ENCODE assay signal across 13 cellular contexts in genomic region chr12:50660425-50660822, GRCh38.
DNase-seq lines count a peak whose midpoint lies in the region; ATAC-seq and TF ChIP-seq lines count a peak whose summit lies in the region.
"Had no signal": no experiment of that assay in that cellular context is flagged by ENCODE, and none has a peak within 500 bp of the region (broad histone marks: within the 10 kb centered on the region; RNA-seq: fewer than 3 reads in every experiment).

No MANE protein-coding gene starts in this region.

- no peaks in the 10 kb centered on the region for H3K27me3 ChIP-seq in GM23338 (ENCODE audit: insufficient read depth)
- H3K27me3 ChIP-seq in breast epithelium = no peaks in the 10 kb centered on the region
- H3K27me3 ChIP-seq in neutrophil = no peaks in the 10 kb centered on the region
- H3K27me3 ChIP-seq in WERI-Rb-1 (ENCODE audit: insufficient read depth, low read depth, severe bottlenecking) = no peaks in the 10 kb centered on the region
- H3K27me3 ChIP-seq in upper lobe of right lung = no peaks in the 10 kb centered on the region

- peaks cover 2% of the 10 kb centered on the region for H3K27me3 Mint-ChIP-seq in GM23338 (ENCODE audit: insufficient read depth, low read depth, poor library complexity)

- TF ChIP-seq CTCF in C4-2B (conservative IDR thresholded peaks at IDR 0.05) (no peak), GM23338 (conservative IDR thresholded peaks at IDR 0.05; ENCODE audit: low read depth in 2 of 2) (no peak), breast epithelium (IDR thresholded peaks at IDR 0.05) (no peak), neutrophil (IDR thresholded peaks at IDR 0.05) (no peak), WERI-Rb-1 (IDR thresholded peaks at IDR 0.05; ENCODE audit: low read depth, low read length) (no peak), upper lobe of right lung (IDR thresholded peaks at IDR 0.05) (no peak)

- TF ChIP-seq POLR2A in breast epithelium (IDR thresholded peaks at IDR 0.05) = no peak

- no peaks in the 10 kb centered on the region for H3F3A ChIP-seq in GM23338 (replicated peaks; ENCODE audit: low read depth)

- H2AFZ ChIP-seq in GM23338 = no peak overlapping the region

- H3K36me3 Mint-ChIP-seq in GM23338 (ENCODE audit: low read depth) = no peaks in the 10 kb centered on the region

- H3K27ac ChIP-seq in C4-2B = peak overlapping the region; percentile 25; the same call in 1 of the 2 replicates
- no peak overlapping the region for H3K27ac ChIP-seq in GM23338 (ENCODE audit: low read depth)
- H3K27ac ChIP-seq in breast epithelium = peak overlapping the region; percentile 30 to 44
- H3K27ac ChIP-seq in neutrophil = peak overlapping the region; percentile 7
- H3K27ac ChIP-seq in WERI-Rb-1 = no peak overlapping the region
- H3K27ac ChIP-seq in upper lobe of right lung = no peak overlapping the region

- H3K9me2 ChIP-seq in GM23338 (ENCODE audit: insufficient read depth) = no peaks in the 10 kb centered on the region

- no peaks in the 10 kb centered on the region for H3K36me3 ChIP-seq in GM23338 (ENCODE audit: insufficient read depth)
- H3K36me3 ChIP-seq in breast epithelium = no peaks in the 10 kb centered on the region
- peaks cover 28% of the 10 kb centered on the region for H3K36me3 ChIP-seq in neutrophil
- peaks cover 3% of the 10 kb centered on the region; the same call in 1 of the 2 replicates for H3K36me3 ChIP-seq in WERI-Rb-1
- peaks cover 23% of the 10 kb centered on the region for H3K36me3 ChIP-seq in upper lobe of right lung

- H3K4me3 ChIP-seq in GM23338 (no peak overlapping the region), breast epithelium (no peak overlapping the region), neutrophil (ENCODE audit: low read depth in 1 of 2, low read length in 1 of 2) (no peak overlapping the region), WERI-Rb-1 (ENCODE audit: low read depth, low read length) (no peak overlapping the region), upper lobe of right lung (no peak overlapping the region)

- H3K4me1 Mint-ChIP-seq in GM23338 = peaks cover 4% of the 10 kb centered on the region; the same call in 2 of the 3 replicates

- peak overlapping the region; percentile 52 for H3K27ac Mint-ChIP-seq in GM23338

- intact Hi-C loops in breast epithelium (cut with DNase I; ENCODE audit: low total_unique reads) (no loop called here), upper lobe of right lung (cut with DNase I) (no loop called here), posterior vena cava (cut with DNase I) (no loop called here)

- no peak for DNase-seq in GM23338 (ENCODE audit: low spot score)
- no peak for DNase-seq in breast epithelium (ENCODE audit: low spot score in 2 of 2)
- DNase-seq in WERI-Rb-1 = no peak
- no peak for DNase-seq in upper lobe of right lung
- no peak for DNase-seq in posterior vena cava (ENCODE audit: low spot score)
- DNase-seq: ACHN, DMS 273 treated with DMSO at 0.1 percent for 48 hours, H7, NCI-H1417 treated with DMSO at 0.1 percent for 48 hours, NCI-H187 treated with DMSO at 0.1 percent for 48 hours had no signal

- H3K4me1 ChIP-seq in GM23338 (ENCODE audit: insufficient read depth) (no peaks in the 10 kb centered on the region), breast epithelium (no peaks in the 10 kb centered on the region), neutrophil (ENCODE audit: control insufficient read depth in 1 of 2, insufficient read depth in 1 of 2, low read depth in 1 of 2, low read length in 1 of 2) (peaks cover 6 to 8% of the 10 kb centered on the region in 2 experiments), upper lobe of right lung (no peaks in the 10 kb centered on the region)

- H3K9me3 Mint-ChIP-seq in GM23338 = no peaks in the 10 kb centered on the region; the same call in 2 of the 3 replicates

- H3K4me3 Mint-ChIP-seq in GM23338 = no peak overlapping the region

- no peaks in the 10 kb centered on the region for H4K20me1 ChIP-seq in GM23338 (replicated peaks; ENCODE audit: insufficient read depth)

- H3K79me2 ChIP-seq in GM23338 (replicated peaks; ENCODE audit: insufficient read depth) = no peaks in the 10 kb centered on the region

- no peak for ATAC-seq in GM23338
- no peak for ATAC-seq in upper lobe of right lung
- ATAC-seq: Right ventricle myocardium inferior had no signal

- H3K9me3 ChIP-seq in breast epithelium (no peaks in the 10 kb centered on the region), neutrophil (no peaks in the 10 kb centered on the region), WERI-Rb-1 (ENCODE audit: severe bottlenecking) (no peaks in the 10 kb centered on the region), upper lobe of right lung (no peaks in the 10 kb centered on the region)

- H3K4me2 ChIP-seq in GM23338 = no peak overlapping the region

TF ChIP-seq in GM23338, 12 proteins besides CTCF, POLR2A, EP300 and RAD21 (continues in another document):
- TF ChIP-seq NANOG (IDR thresholded peaks at IDR 0.05; ENCODE audit: borderline replicate concordance) (no peak), ZNF114 (CRISPR knock-in tag; IDR thresholded peaks at IDR 0.05) (no peak), CREB1 (CRISPR knock-in tag; IDR thresholded peaks at IDR 0.05; ENCODE audit: low read depth) (no peak), ETS1 (IDR thresholded peaks at IDR 0.05) (no peak), POLR2AphosphoS5 (IDR thresholded peaks at IDR 0.05; ENCODE audit: low read depth) (no peak), EZH2 (IDR thresholded peaks at IDR 0.05; ENCODE audit: low read depth, unreplicated experiment) (no peak), REST (IDR thresholded peaks at IDR 0.05; ENCODE audit: unreplicated experiment) (no peak), STAT1 (IDR thresholded peaks at IDR 0.05; ENCODE audit: unreplicated experiment) (no peak)

Comparison
In these comparisons a context has a peak if more than half of its experiments do, and no peak if none do; other contexts are left out.
1. H3K27ac ChIP-seq: peak in C4-2B (single experiment), breast epithelium (2 of 2) and neutrophil (single experiment); none in GM23338 (single experiment), WERI-Rb-1 (single experiment) and upper lobe of right lung (single experiment).